ENCODE assay signal across 27 cellular contexts in the genomic region with DNA sequence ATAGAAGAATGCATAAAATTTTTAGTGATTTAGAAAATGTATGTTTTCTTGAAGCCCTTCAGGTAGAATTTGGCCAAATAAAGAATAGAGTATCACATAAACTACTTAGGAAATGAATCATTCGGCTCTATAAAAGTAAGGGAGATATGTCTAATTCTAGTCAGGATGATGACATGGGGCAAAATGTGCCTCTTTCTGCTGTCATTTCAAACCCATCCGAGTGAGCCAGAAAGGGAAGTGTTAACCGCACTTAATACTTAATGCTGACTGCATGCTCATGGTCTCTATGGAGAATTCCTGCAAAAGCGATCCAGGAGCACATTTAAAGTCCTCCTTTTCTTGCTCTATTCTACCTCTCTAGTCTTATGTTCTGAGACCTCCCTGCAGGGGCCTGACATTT.
DNase-seq lines count a peak whose midpoint lies in the region; ATAC-seq and TF ChIP-seq lines count a peak whose summit lies in the region.
"Had no signal": no experiment of that assay in that cellular context is flagged by ENCODE, and none has a peak within 500 bp of the region (broad histone marks: within the 10 kb centered on the region; RNA-seq: fewer than 3 reads in every experiment).

No MANE protein-coding gene starts in this region.

- no peaks in the 10 kb centered on the region for H3K4me1 Mint-ChIP-seq in activated CD4-positive, alpha-beta T cell treated with anti-CD3 and anti-CD28 coated beads, Interleukin-2, amount 10 ng/mL, durations not matched to agents 24 days and 14 days
- H3K4me1 Mint-ChIP-seq in chondrocyte (ENCODE audit: low read depth) = no peaks in the 10 kb centered on the region
- H3K4me1 Mint-ChIP-seq: nephron progenitor cell had no signal

- peak; percentile 21 for DNase-seq in activated CD4-positive, alpha-beta T cell treated with anti-CD3 and anti-CD28 coated beads, Interleukin-2, amount 10 ng/mL, durations not matched to agents 24 days and 14 days
- no peak for DNase-seq in activated CD4-positive, alpha-beta T cell treated with anti-CD3 and anti-CD28 coated beads, Interleukin-2, amount 50 U/mL, for 4 hours
- DNase-seq in NOMO-1 (lab: John Stamatoyannopoulos, UW; ENCODE audit: unreplicated experiment in 2 of 2) (peak; percentile 19 to 79), activated gamma-delta T cell treated with Interleukin-2 at 50 U/mL for 16 hours (no peak), NCI-H187 (lab: John Stamatoyannopoulos, UW) (no peak), middle frontal gyrus (ENCODE audit: extremely low spot score, low spot score) (no peak), chondrocyte (ENCODE audit: low spot score) (no peak)
- DNase-seq: 8988T; activated CD4-positive, alpha-beta T cell treated with anti-CD3 and anti-CD28 coated beads for 48 hours; amygdala; brain microvascular endothelial cell; CD4-positive, alpha-beta T cell; cerebellar nuclear complex; GM23248; hippocampal formation; mammary epithelial cell; NCI-H1105 treated with DMSO at 0.1 percent for 48 hours; NCI-H2029; NCI-H524 treated with DMSO at 0.1 percent for 48 hours; nephron progenitor cell; stimulated activated CD4-positive, alpha-beta T cell treated with anti-CD3 and anti-CD28 coated beads, Interleukin-15, amount 100 ng/mL, for 24 hours; stimulated activated naive B cell treated with anti-CD40 and anti-IgM and Interleukin-4, amounts not matched to agents 10 μg/mL and 1 μg/mL and 100 μg/mL, for 72 hours; T1000; upper lobe of left lung had no signal

- intact Hi-C loops in activated CD4-positive, alpha-beta T cell treated with anti-CD3 and anti-CD28 coated beads, Interleukin-2, amount 10 ng/mL, durations not matched to agents 24 days and 14 days (cut with micrococcal nuclease) = no loop called here

- no peak overlapping the region for H3K4me3 Mint-ChIP-seq in activated CD4-positive, alpha-beta T cell treated with anti-CD3 and anti-CD28 coated beads, Interleukin-2, amount 10 ng/mL, durations not matched to agents 24 days and 14 days
- no peak overlapping the region for H3K4me3 Mint-ChIP-seq in chondrocyte (ENCODE audit: unreplicated experiment)
- H3K4me3 Mint-ChIP-seq: CD4-positive, alpha-beta T cell; nephron progenitor cell; stimulated activated naive B cell treated with anti-CD40 and anti-IgM and Interleukin-4, amounts not matched to agents 10 μg/mL and 1 μg/mL and 100 μg/mL, for 72 hours had no signal

- no peaks in the 10 kb centered on the region for H3K9me3 Mint-ChIP-seq in activated CD4-positive, alpha-beta T cell treated with anti-CD3 and anti-CD28 coated beads, Interleukin-2, amount 10 ng/mL, durations not matched to agents 24 days and 14 days
- H3K9me3 Mint-ChIP-seq in chondrocyte (ENCODE audit: low read depth) = peaks cover 3% of the 10 kb centered on the region
- H3K9me3 Mint-ChIP-seq: CD4-positive, alpha-beta T cell had no signal

- ATAC-seq in HG02885 (IDR thresholded peaks at IDR 0.05; ENCODE audit: poor library complexity, unreplicated experiment) = peak; percentile 55
- ATAC-seq: activated naive CD4-positive, alpha-beta T cell treated with anti-CD3 and anti-CD28 coated beads, Interleukin-2, amount 50 U/mL, for 72 hours; gastroesophageal sphincter; stimulated activated naive B cell treated with anti-CD40 and anti-IgM and Interleukin-4, amounts not matched to agents 10 μg/mL and 1 μg/mL and 100 μg/mL, for 72 hours had no signal

- H3K36me3 Mint-ChIP-seq in activated CD4-positive, alpha-beta T cell treated with anti-CD3 and anti-CD28 coated beads, Interleukin-2, amount 10 ng/mL, durations not matched to agents 24 days and 14 days (ENCODE audit: low read depth) = no peaks in the 10 kb centered on the region
- H3K36me3 Mint-ChIP-seq in chondrocyte (ENCODE audit: low read depth) = no peaks in the 10 kb centered on the region
- H3K36me3 Mint-ChIP-seq: stimulated activated naive B cell treated with anti-CD40 and anti-IgM and Interleukin-4, amounts not matched to agents 10 μg/mL and 1 μg/mL and 100 μg/mL, for 72 hours had no signal

- H3K27ac Mint-ChIP-seq in activated CD4-positive, alpha-beta T cell treated with anti-CD3 and anti-CD28 coated beads, Interleukin-2, amount 10 ng/mL, durations not matched to agents 24 days and 14 days = no peak overlapping the region
- no peak overlapping the region for H3K27ac Mint-ChIP-seq in chondrocyte (ENCODE audit: unreplicated experiment)
- H3K27ac Mint-ChIP-seq: activated naive CD4-positive, alpha-beta T cell treated with anti-CD3 and anti-CD28 coated beads, Interleukin-2, amount 50 U/mL, for 72 hours; CD4-positive, alpha-beta T cell; nephron progenitor cell; stimulated activated naive B cell treated with anti-CD40 and anti-IgM and Interleukin-4, amounts not matched to agents 10 μg/mL and 1 μg/mL and 100 μg/mL, for 72 hours had no signal

- TF ChIP-seq CTCF in chondrocyte (IDR thresholded peaks at IDR 0.05) = no peak

- peaks cover 32% of the 10 kb centered on the region for H3K27me3 Mint-ChIP-seq in activated CD4-positive, alpha-beta T cell treated with anti-CD3 and anti-CD28 coated beads, Interleukin-2, amount 10 ng/mL, durations not matched to agents 24 days and 14 days
- no peaks in the 10 kb centered on the region for H3K27me3 Mint-ChIP-seq in chondrocyte (ENCODE audit: low read depth)
- H3K27me3 Mint-ChIP-seq: CD4-positive, alpha-beta T cell had no signal

Comparison
In these comparisons a context has a peak if more than half of its experiments do, and no peak if none do; other contexts are left out.
1. DNase-seq: peak in activated CD4-positive, alpha-beta T cell treated with anti-CD3 and anti-CD28 coated beads, Interleukin-2, amount 10 ng/mL, durations not matched to agents 24 days and 14 days (single experiment) and NOMO-1 (2 of 2); none in activated CD4-positive, alpha-beta T cell treated with anti-CD3 and anti-CD28 coated beads, Interleukin-2, amount 50 U/mL, for 4 hours (0 of 2), activated gamma-delta T cell treated with Interleukin-2 at 50 U/mL for 16 hours (single experiment), NCI-H187 (0 of 2), middle frontal gyrus (single experiment) and chondrocyte (single experiment).